In genomic region chr19:33438987-33439781, GRCh38 we compare ENCODE assay signal across 1 cellular context.
TF ChIP-seq lines count a peak whose summit lies in the region.

No MANE protein-coding gene starts in this region.

TF ChIP-seq in IMR-90, 13 proteins besides CTCF, POLR2A, EP300 and RAD21:
- TF ChIP-seq MXI1 (IDR thresholded peaks at IDR 0.05; ENCODE audit: borderline replicate concordance, low read depth, low read length), result no peak
- no peak for TF ChIP-seq BHLHE40 (IDR thresholded peaks at IDR 0.05; ENCODE audit: low read depth, low read length)
- no peak for TF ChIP-seq SMC3 (IDR thresholded peaks at IDR 0.05; ENCODE audit: low read depth, low read length)
